8 cellular contexts compared by ENCODE assay signal in genomic region chr1:205504311-205505075, GRCh38. TPM values are rescaled to one million over a fixed set of nuclear protein-coding genes. Genes with fewer than 3 reads are reported as not detected.
DNase-seq lines count a peak whose midpoint lies in the region; ATAC-seq and TF ChIP-seq lines count a peak whose summit lies in the region.

Gene CDK18 (plus strand): TSS chr1:205504669. CDS start chr1:205523168, 18,499 bp downstream.

- H3K4me3 ChIP-seq in BLaER1 treated with 17β-estradiol and CSF1 and Interleukin-3, amounts not matched to agents 10 nM and 100 nM: peak within 1 kb of the TSS; percentile 66 to 82 (median 76)
- H3K4me3 ChIP-seq in Panc1 (ENCODE audit: low read depth in 2 of 2, low read length in 2 of 2) (peak within 1 kb of the TSS; percentile 53 to 62), adrenal gland (peak within 1 kb of the TSS in 3 of 4 donors; percentile 16 to 69 (median 53)), right atrium auricular region (peak within 1 kb of the TSS; percentile 73 to 76)

- H3K36me3 ChIP-seq in BLaER1 treated with 17β-estradiol and CSF1 and Interleukin-3, amounts not matched to agents 10 nM and 100 nM: no peaks in the 10 kb centered on the region
- H3K36me3 ChIP-seq in Panc1 (ENCODE audit: control insufficient read depth, insufficient read depth, low read length) (peaks cover 5% of the 10 kb centered on the region; the same call in 1 of the 2 replicates), adrenal gland (replicated peaks in 1 of 2) (no peaks in the 10 kb centered on the region), right atrium auricular region (no peaks in the 10 kb centered on the region)

- POLR2A ChIA-PET in Panc1 (lab: Charles Lee): no interaction called here

- in situ Hi-C loops in Panc1 (cut with HindIII; ENCODE audit: low pct_unique_long_range_greater_than_20kb, low sequenced_read_pairs): no loop called here

- peak within 1 kb of the TSS; percentile 27 to 83 (median 76); a peak in 21 of 22 replicates for H3K27ac ChIP-seq in BLaER1 treated with 17β-estradiol and CSF1 and Interleukin-3, amounts not matched to agents 10 nM and 100 nM
- peak within 1 kb of the TSS; percentile 63 for H3K27ac ChIP-seq in Panc1 (ENCODE audit: low read length)
- H3K27ac ChIP-seq in adrenal gland: peak within 1 kb of the TSS in 3 of 5 donors; percentile 10 to 73 (median 50)
- H3K27ac ChIP-seq in right atrium auricular region: peak within 1 kb of the TSS; percentile 90 to 93

- DNase-seq in Panc1 (ENCODE audit: low read depth, low spot score): no peak
- DNase-seq in adrenal gland: peak; percentile 77 to 94 (median 90)
- peak; percentile 74 for DNase-seq in right atrium auricular region (ENCODE audit: low spot score)
- DNase-seq in pons (ENCODE audit: low spot score): peak; percentile 95

- WGBS in adrenal gland, 4 donors: 0 to 5% (median 3%) methylated on average over 24 to 42 of the region's 42 CpGs

- CTCF ChIA-PET in Panc1 (lab: Charles Lee): interaction anchor here (0.6 to 0.7 kb wide), 2 partner anchors 16 to 154 kb away, joined by 5 read pairs; no protein-coding TSS in a partner anchor

- peaks cover 17 to 55% (median 38%) of the 10 kb centered on the region in 10 experiments for H3K4me1 ChIP-seq in BLaER1 treated with 17β-estradiol and CSF1 and Interleukin-3, amounts not matched to agents 10 nM and 100 nM
- H3K4me1 ChIP-seq in Panc1 (ENCODE audit: control insufficient read depth, insufficient read depth, low read length) (peaks cover 4% of the 10 kb centered on the region; the same call in 1 of the 2 replicates), adrenal gland (replicated peaks in 1 of 2) (peaks cover 10 to 15% of the 10 kb centered on the region in 2 donors), right atrium auricular region (peaks cover 0 to 43% of the 10 kb centered on the region in 2 donors)

- no peak for TF ChIP-seq POLR2A in adrenal gland (IDR thresholded peaks at IDR 0.05)

- TF ChIP-seq RAD21 in Ishikawa (IDR thresholded peaks at IDR 0.05; ENCODE audit: low read depth): no peak

- peak; percentile 79 for ATAC-seq in Panc1
- ATAC-seq in HG03039 (IDR thresholded peaks at IDR 0.05; ENCODE audit: unreplicated experiment): no peak
- no peak for ATAC-seq in HG02981 (IDR thresholded peaks at IDR 0.05; ENCODE audit: unreplicated experiment)

- BruUV-seq in Panc1 (replicated peaks; lab: Mats Ljungman, UMichigan): no TSS peak

- no peaks in the 10 kb centered on the region for H3K9me3 ChIP-seq in BLaER1 treated with 17β-estradiol and CSF1 and Interleukin-3, amounts not matched to agents 10 nM and 100 nM (replicated peaks in 1 of 11)
- H3K9me3 ChIP-seq in Panc1 (ENCODE audit: control insufficient read depth, insufficient read depth, low read depth, low read length) (no peaks in the 10 kb centered on the region), adrenal gland (replicated peaks in 1 of 3) (no peaks in the 10 kb centered on the region), right atrium auricular region (no peaks in the 10 kb centered on the region)

- H4K20me1 ChIP-seq in BLaER1 treated with 17β-estradiol and CSF1 and Interleukin-3, amounts not matched to agents 10 nM and 100 nM: peaks cover 0 to 25% (median 16%) of the 10 kb centered on the region in 11 experiments; a peak in 13 of 22 replicates

- no peaks in the 10 kb centered on the region for H3K27me3 ChIP-seq in BLaER1 treated with 17β-estradiol and CSF1 and Interleukin-3, amounts not matched to agents 10 nM and 100 nM
- H3K27me3 ChIP-seq in Panc1 (ENCODE audit: control insufficient read depth, insufficient read depth, low read length) (peaks cover 4% of the 10 kb centered on the region), adrenal gland (no peaks in the 10 kb centered on the region), right atrium auricular region (no peaks in the 10 kb centered on the region)

- H3K9ac ChIP-seq in BLaER1 treated with 17β-estradiol and CSF1 and Interleukin-3, amounts not matched to agents 10 nM and 100 nM: peak within 1 kb of the TSS; percentile 75 to 85 (median 81)

- TF ChIP-seq EP300 in Ishikawa (IDR thresholded peaks at IDR 0.05; ENCODE audit: borderline replicate concordance): peak; percentile 66; the same call in 1 of the 2 replicates

- peak within 1 kb of the TSS; percentile 92 to 100 (median 98) for H3K4me2 ChIP-seq in BLaER1 treated with 17β-estradiol and CSF1 and Interleukin-3, amounts not matched to agents 10 nM and 100 nM

- TF ChIP-seq CTCF in Panc1 (IDR thresholded peaks at IDR 0.05) (no peak), adrenal gland (IDR thresholded peaks at IDR 0.05) (no peak), right atrium auricular region (IDR thresholded peaks at IDR 0.05) (no peak)

- intact Hi-C loops in Panc1 (cut with micrococcal nuclease; ENCODE audit: unreplicated experiment) (no loop called here), adrenal gland (cut with DNase I) (no loop called here)

TF ChIP-seq in Ishikawa, 13 proteins besides CTCF, POLR2A, EP300 and RAD21:
- TF ChIP-seq FOXM1 (IDR thresholded peaks at IDR 0.05; ENCODE audit: borderline replicate concordance, low read depth) (no peak), TAF1 (IDR thresholded peaks at IDR 0.05; ENCODE audit: low read depth) (no peak; the same call in 1 of the 2 replicates), ZBTB7A (IDR thresholded peaks at IDR 0.05; ENCODE audit: low read depth) (peak; percentile 78; the same call in 1 of the 2 replicates), MAX (IDR thresholded peaks at IDR 0.05) (peak; percentile 91), TEAD4 (IDR thresholded peaks at IDR 0.05) (peak; percentile 51; the same call in 1 of the 2 replicates), EGR1 (IDR thresholded peaks at IDR 0.05) (peak; percentile 42; the same call in 1 of the 2 replicates), CEBPB (IDR thresholded peaks at IDR 0.05) (no peak; the same call in 1 of the 2 replicates), REST (IDR thresholded peaks at IDR 0.05; ENCODE audit: low read depth) (no peak), NFIC (IDR thresholded peaks at IDR 0.05) (peak; percentile 57; the same call in 1 of the 2 replicates), YY1 (IDR thresholded peaks at IDR 0.05; ENCODE audit: low read depth) (0 out of 2 replicates have a peak, but pooled peaks have one; percentile 5), USF1 (IDR thresholded peaks at IDR 0.05) (no peak), TCF12 (IDR thresholded peaks at IDR 0.05; ENCODE audit: low read depth) (peak; percentile 68; the same call in 1 of the 2 replicates), CREB1 (IDR thresholded peaks at IDR 0.05; ENCODE audit: low read depth) (no peak)
TF ChIP-seq in Ishikawa: peak in this region for 7.

RNA-seq across cellular contexts. Expression of gene CDK18, which starts in this region (rescaled TPM):
- total RNA-seq in Panc1 (2021; ENCODE audit: unreplicated experiment) (7.0 TPM), adrenal gland (10 to 100 TPM in 7 of 8 donors, 1 to 10 TPM in 1; 8.6 to 31.3 (median 19.2) TPM), right atrium auricular region (100 to 1,000 TPM in 1 of 2 donors, 10 to 100 TPM in 1; 85.6 to 116 TPM)
- polyA plus RNA-seq in Panc1 (2012; ENCODE audit: insufficient read length): 6.7 TPM
- polyA plus RNA-seq in adrenal gland: 10 to 100 TPM in 2 of 3 donors, 1 to 10 TPM in 1; 4.0 to 52.0 (median 14.7) TPM
